8 cellular contexts compared by ENCODE assay signal in genomic region chr10:113854019-113854756, GRCh38. TPM values are rescaled to one million over a fixed set of nuclear protein-coding genes. Genes with fewer than 3 reads are reported as not detected.
A peak's percentile ranks its signal among the peaks of the same experiment; 100 is the strongest.
DNase-seq lines count a peak whose midpoint lies in the region; ATAC-seq and TF ChIP-seq lines count a peak whose summit lies in the region.

DCLRE1A (minus strand) TSS chr10:113854082; CDS start chr10:113853182, 900 bp downstream.
NHLRC2 (plus strand) TSS chr10:113854661; CDS start chr10:113854873, 212 bp downstream.

- ATAC-seq in GM21786 (IDR thresholded peaks at IDR 0.05; ENCODE audit: unreplicated experiment) (peak; percentile 33), foreskin keratinocyte (peak; percentile 67)

- peak within 1 kb of the TSS; percentile 95 for H3K4me3 ChIP-seq in SJCRH30
- peak within 1 kb of the TSS; percentile 94 for H3K4me3 ChIP-seq in neuron (ENCODE audit: low read length)

- H3K27me3 ChIP-seq in SJCRH30 (no peaks in the 10 kb centered on the region), foreskin keratinocyte (no peaks in the 10 kb centered on the region), neuron (ENCODE audit: insufficient read depth, low read length) (no peaks in the 10 kb centered on the region)

- DNase-seq in DMS153 treated with DMSO at 0.1 percent for 48 hours (lab: John Stamatoyannopoulos, UW; ENCODE audit: unreplicated experiment) (peak; percentile 94), LHCN-M2 (ENCODE audit: low read depth) (peak; percentile 79), SJCRH30 (peak; percentile 82 to 89), foreskin keratinocyte (peak; percentile 65 to 80), stromal cell of bone marrow (ENCODE audit: low read depth) (peak; percentile 60)
- DNase-seq in activated gamma-delta T cell treated with anti-CD3 and anti-CD28 coated beads, Interleukin-2, amount 50 U/mL, for 16 hours (ENCODE audit: low read depth): peak; percentile 46

- H3K27ac ChIP-seq in SJCRH30 (peak within 1 kb of the TSS; percentile 95), foreskin keratinocyte (peak within 1 kb of the TSS; percentile 93)

- peak within 1 kb of the TSS; percentile 96 for H2AFZ ChIP-seq in neuron (ENCODE audit: low read depth, low read length)

- TF ChIP-seq CTCF in foreskin keratinocyte (conservative IDR thresholded peaks at IDR 0.05): no peak

- peaks cover 9% of the 10 kb centered on the region for H3K36me3 ChIP-seq in SJCRH30
- H3K36me3 ChIP-seq in neuron (ENCODE audit: insufficient read depth, low read length): peaks cover 26% of the 10 kb centered on the region

- H3K9me3 ChIP-seq in SJCRH30 (replicated peaks) (no peaks in the 10 kb centered on the region), neuron (ENCODE audit: low read length) (no peaks in the 10 kb centered on the region)

- H3K4me1 ChIP-seq in SJCRH30 (peaks cover 6% of the 10 kb centered on the region; the same call in 1 of the 2 replicates), foreskin keratinocyte (peaks cover 29% of the 10 kb centered on the region), neuron (ENCODE audit: insufficient read depth, low read length) (peaks cover 50% of the 10 kb centered on the region)

RNA-seq across cellular contexts. Expression of gene DCLRE1A, which starts in this region (rescaled TPM):
- 6.3 and 6.8 TPM in 2 replicates for total RNA-seq in LHCN-M2 (2014; rRNA removed)
- polyA plus RNA-seq in LHCN-M2 (2012): 1.7 TPM
- total RNA-seq in SJCRH30 (2014; rRNA removed; shearing (Covaris generic)): 16.7 and 19.7 TPM in 2 replicates
- total RNA-seq in foreskin keratinocyte: 10.1 and 10.6 TPM in 2 replicates
- polyA plus RNA-seq in foreskin keratinocyte: 3.0 and 3.4 TPM in 2 replicates

RNA-seq across cellular contexts. Expression of gene NHLRC2, which starts in this region (rescaled TPM):
- total RNA-seq in LHCN-M2 (2014; rRNA removed) (18.5 and 19.2 TPM in 2 replicates), foreskin keratinocyte (13.7 and 14.0 TPM in 2 replicates)
- 2.0 TPM for polyA plus RNA-seq in LHCN-M2 (2012)
- total RNA-seq in SJCRH30 (2014; rRNA removed; shearing (Covaris generic)): 22.1 and 28.6 TPM in 2 replicates
- 2.0 and 2.8 TPM in 2 replicates for polyA plus RNA-seq in foreskin keratinocyte

Comparison
In these comparisons a context has a peak if more than half of its experiments do, and no peak if none do; other contexts are left out.
1. Peak in every context shown above with its lines: DNase-seq, ATAC-seq, H3K4me3 ChIP-seq and H3K27ac ChIP-seq.